Comparison of ENCODE assay signal across 27 cellular contexts in genomic region chr7:347644-348479, GRCh38. TPM values are rescaled to one million over a fixed set of nuclear protein-coding genes. Genes with fewer than 3 reads are reported as not detected.
DNase-seq lines count a peak whose midpoint lies in the region; ATAC-seq and TF ChIP-seq lines count a peak whose summit lies in the region.
"Had no signal": no experiment of that assay in that cellular context is flagged by ENCODE, and none has a peak within 500 bp of the region (broad histone marks: within the 10 kb centered on the region; RNA-seq: fewer than 3 reads in every experiment).

No MANE protein-coding gene starts in this region.

- no peaks in the 10 kb centered on the region for H3K9me3 Mint-ChIP-seq in type B pancreatic cell

- H3K4me3 ChIP-seq in BLaER1 treated with 17β-estradiol and CSF1 and Interleukin-3, amounts not matched to agents 10 nM and 100 nM = no peak overlapping the region
- H3K4me3 ChIP-seq: K562, PC-9 had no signal

- H3K4me1 Mint-ChIP-seq in type B pancreatic cell (ENCODE audit: unreplicated experiment) = peaks cover 22% of the 10 kb centered on the region

- no peak overlapping the region for H3K4me3 Mint-ChIP-seq in type B pancreatic cell
- H3K4me3 Mint-ChIP-seq: CD14-positive monocyte, T-cell had no signal

- H3K36me3 Mint-ChIP-seq in type B pancreatic cell = no peaks in the 10 kb centered on the region
- H3K36me3 Mint-ChIP-seq: CD14-positive monocyte had no signal

- TF ChIP-seq CTCF in RWPE1 (conservative IDR thresholded peaks at IDR 0.05; ENCODE audit: low read depth) = no peak
- no peak for TF ChIP-seq CTCF in type B pancreatic cell (conservative IDR thresholded peaks at IDR 0.05)

- DNase-seq in NCI-H345 (lab: John Stamatoyannopoulos, UW) = peak; percentile 6
- DNase-seq in NCI-H345 treated with DMSO at 0.1 percent for 48 hours (lab: John Stamatoyannopoulos, UW; ENCODE audit: unreplicated experiment) = no peak
- no peak for DNase-seq in RWPE1 (ENCODE audit: low spot score)
- no peak for DNase-seq in type B pancreatic cell (ENCODE audit: extremely low spot score, unreplicated experiment)
- DNase-seq in mesenteric fat pad (ENCODE audit: low spot score) = no peak
- DNase-seq: Calu3; CD8-positive, alpha-beta memory T cell; DMS79 treated with DMSO at 0.1 percent for 48 hours; Kasumi-1; NCI-H1105; NCI-H1694 treated with DMSO at 0.1 percent for 48 hours; NCI-H2171 treated with DMSO at 0.1 percent for 48 hours; NCI-H446; NCI-H524 treated with DMSO at 0.1 percent for 48 hours; NCI-H774; PC-9; SHP77; T-cell had no signal

- peak overlapping the region in 9 of 11 experiments; percentile 86 to 99 (median 94); a peak in 11 of 22 replicates for H3K4me2 ChIP-seq in BLaER1 treated with 17β-estradiol and CSF1 and Interleukin-3, amounts not matched to agents 10 nM and 100 nM
- H3K4me2 ChIP-seq: PC-9 had no signal

- ATAC-seq in HG02981 (IDR thresholded peaks at IDR 0.05; ENCODE audit: unreplicated experiment) = no peak
- ATAC-seq: K562, T-cell had no signal

- peak overlapping the region; percentile 58 for H3K27ac Mint-ChIP-seq in type B pancreatic cell
- H3K27ac Mint-ChIP-seq: CD14-positive monocyte, T-cell had no signal

- H3K9me3 ChIP-seq in BLaER1 treated with 17β-estradiol and CSF1 and Interleukin-3, amounts not matched to agents 10 nM and 100 nM (replicated peaks in 1 of 11) = peaks cover 0 to 18% (median 0%) of the 10 kb centered on the region in 11 experiments; a peak in 8 of 22 replicates

- no peak overlapping the region for H3K27ac ChIP-seq in BLaER1 treated with 17β-estradiol and CSF1 and Interleukin-3, amounts not matched to agents 10 nM and 100 nM
- peak overlapping the region; percentile 35; the same call in 1 of the 2 replicates for H3K27ac ChIP-seq in RWPE1
- H3K27ac ChIP-seq: PC-9 had no signal

- CTCF ChIA-PET in RWPE1 (lab: Yijun Ruan, JAX) = no interaction called here

- POLR2A ChIA-PET in RWPE1 (lab: Yijun Ruan, JAX; ENCODE audit: low non-redundant PET) = no interaction called here

- H3K36me3 ChIP-seq in BLaER1 treated with 17β-estradiol and CSF1 and Interleukin-3, amounts not matched to agents 10 nM and 100 nM = no peaks in the 10 kb centered on the region; a peak in 3 of 22 replicates

- H3K27me3 ChIP-seq in BLaER1 treated with 17β-estradiol and CSF1 and Interleukin-3, amounts not matched to agents 10 nM and 100 nM = peaks cover 0 to 14% (median 0%) of the 10 kb centered on the region in 11 experiments; a peak in 4 of 22 replicates

- no peaks in the 10 kb centered on the region for H3K27me3 Mint-ChIP-seq in type B pancreatic cell
- H3K27me3 Mint-ChIP-seq: CD8-positive, alpha-beta memory T cell; T-cell had no signal

- H4K20me1 ChIP-seq in BLaER1 treated with 17β-estradiol and CSF1 and Interleukin-3, amounts not matched to agents 10 nM and 100 nM = no peaks in the 10 kb centered on the region; a peak in 2 of 22 replicates

- peaks cover 40 to 69% (median 62%) of the 10 kb centered on the region in 10 experiments for H3K4me1 ChIP-seq in BLaER1 treated with 17β-estradiol and CSF1 and Interleukin-3, amounts not matched to agents 10 nM and 100 nM

- peak overlapping the region in 1 of 11 experiments; percentile 34; a peak in 1 of 22 replicates for H3K9ac ChIP-seq in BLaER1 treated with 17β-estradiol and CSF1 and Interleukin-3, amounts not matched to agents 10 nM and 100 nM

RNA-seq across cellular contexts. Expression of gene FOXL3, which starts 57.9 kb away (rescaled TPM):
- total RNA-seq in type B pancreatic cell (ENCODE audit: low replicate concordance) = not detected in 2 replicates
- total RNA-seq in mesenteric fat pad = not detected
- total RNA-seq: A172; Calu3; CD8-positive, alpha-beta memory T cell; HT-29; K562; M059J; PC-9; RPMI7951; SK-MEL-5; T-cell had no signal
